Comparison of ENCODE assay signal across 11 cellular contexts in the genomic region with DNA sequence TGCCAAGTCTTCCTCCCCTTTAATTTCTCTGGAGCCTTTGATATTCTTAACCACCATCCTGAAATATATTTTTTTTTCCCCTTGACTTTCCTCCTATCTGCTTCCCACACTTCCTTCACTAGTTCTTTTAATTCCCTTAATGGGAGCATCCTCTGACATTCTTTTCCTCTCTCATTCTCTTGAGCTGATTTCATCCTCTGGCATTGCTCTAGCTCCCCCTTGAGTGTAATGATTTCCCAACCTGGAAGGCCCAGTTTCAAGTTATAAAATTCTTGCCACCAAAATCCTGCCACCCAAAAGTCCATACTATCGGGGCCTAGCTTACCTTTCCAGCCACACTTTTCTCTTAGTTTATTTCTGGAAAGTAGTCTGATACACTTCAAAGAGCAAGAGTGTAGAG. TPM values are rescaled to one million over a fixed set of nuclear protein-coding genes. Genes with fewer than 3 reads are reported as not detected.
DNase-seq lines count a peak whose midpoint lies in the region; ATAC-seq and TF ChIP-seq lines count a peak whose summit lies in the region.
"Had no signal": no experiment of that assay in that cellular context is flagged by ENCODE, and none has a peak within 500 bp of the region (broad histone marks: within the 10 kb centered on the region; RNA-seq: fewer than 3 reads in every experiment).

No MANE protein-coding gene starts in this region.

- DNase-seq in NCI-H1092 treated with DMSO at 0.1 percent for 48 hours (lab: John Stamatoyannopoulos, UW) (peak; percentile 1), NCI-H1092 (lab: John Stamatoyannopoulos, UW) (no peak), globus pallidus (ENCODE audit: low spot score) (peak; percentile 59), smooth muscle cell (lab: John Stamatoyannopoulos, UW; ENCODE audit: unreplicated experiment) (no peak)
- DNase-seq: stimulated activated CD8-positive, alpha-beta memory T cell treated with anti-CD3 and anti-CD28 coated beads, Interleukin-4, amount 100 ng/mL, for 48 hours had no signal

- 76% methylated on average over 1 of the region's 1 CpG for WGBS in smooth muscle cell (ENCODE audit: low lambda C conversion rate)

- ATAC-seq in SK-N-SH treated with all-trans-retinoic acid at 6 μM for 48 hours (peak; percentile 84), GM19452 (IDR thresholded peaks at IDR 0.05; ENCODE audit: unreplicated experiment) (no peak), HG03159 (IDR thresholded peaks at IDR 0.05; ENCODE audit: unreplicated experiment) (no peak), HG02885 (IDR thresholded peaks at IDR 0.05; ENCODE audit: poor library complexity, unreplicated experiment) (no peak)

- no peak overlapping the region for H3K27ac ChIP-seq in smooth muscle cell (ENCODE audit: low read depth)
- H3K27ac ChIP-seq: BLaER1 had no signal

- no peak overlapping the region for H3K4me2 ChIP-seq in smooth muscle cell
- H3K4me2 ChIP-seq: BLaER1 had no signal

- no peaks in the 10 kb centered on the region for H3F3A ChIP-seq in smooth muscle cell (ENCODE audit: low read depth)

- no peaks in the 10 kb centered on the region for H3K27me3 ChIP-seq in smooth muscle cell (ENCODE audit: low read depth)
- H3K27me3 ChIP-seq: BLaER1 had no signal

- H3K4me1 ChIP-seq in smooth muscle cell (ENCODE audit: low read depth), result peaks cover 12% of the 10 kb centered on the region
- H3K4me1 ChIP-seq: BLaER1 had no signal

- H3K4me3 ChIP-seq in smooth muscle cell, result no peak overlapping the region
- H3K4me3 ChIP-seq: BLaER1 had no signal

- H3K79me2 ChIP-seq in smooth muscle cell (ENCODE audit: low read depth), result no peaks in the 10 kb centered on the region

- H3K9ac ChIP-seq in smooth muscle cell (ENCODE audit: low read depth), result no peak overlapping the region
- H3K9ac ChIP-seq: BLaER1 had no signal

- H4K20me1 ChIP-seq in smooth muscle cell (ENCODE audit: low read depth), result no peaks in the 10 kb centered on the region
- H4K20me1 ChIP-seq: BLaER1 had no signal

- H3K36me3 ChIP-seq in smooth muscle cell (ENCODE audit: low read depth), result no peaks in the 10 kb centered on the region
- H3K36me3 ChIP-seq: BLaER1 had no signal

- H3K9me3 ChIP-seq in smooth muscle cell (replicated peaks; ENCODE audit: low read depth), result no peaks in the 10 kb centered on the region
- H3K9me3 ChIP-seq: BLaER1 had no signal

- no peak overlapping the region for H2AFZ ChIP-seq in smooth muscle cell (ENCODE audit: low read depth)

- peak; percentile 48 for TF ChIP-seq CTCF in smooth muscle cell (IDR thresholded peaks at IDR 0.05; ENCODE audit: borderline replicate concordance, insufficient read depth, poor library complexity, severe bottlenecking)

TF ChIP-seq in SK-N-SH treated with all-trans-retinoic acid at 6 μM for 48 hours, 23 proteins besides CTCF, POLR2A, EP300 and RAD21:
- TF ChIP-seq, protein P1, sequence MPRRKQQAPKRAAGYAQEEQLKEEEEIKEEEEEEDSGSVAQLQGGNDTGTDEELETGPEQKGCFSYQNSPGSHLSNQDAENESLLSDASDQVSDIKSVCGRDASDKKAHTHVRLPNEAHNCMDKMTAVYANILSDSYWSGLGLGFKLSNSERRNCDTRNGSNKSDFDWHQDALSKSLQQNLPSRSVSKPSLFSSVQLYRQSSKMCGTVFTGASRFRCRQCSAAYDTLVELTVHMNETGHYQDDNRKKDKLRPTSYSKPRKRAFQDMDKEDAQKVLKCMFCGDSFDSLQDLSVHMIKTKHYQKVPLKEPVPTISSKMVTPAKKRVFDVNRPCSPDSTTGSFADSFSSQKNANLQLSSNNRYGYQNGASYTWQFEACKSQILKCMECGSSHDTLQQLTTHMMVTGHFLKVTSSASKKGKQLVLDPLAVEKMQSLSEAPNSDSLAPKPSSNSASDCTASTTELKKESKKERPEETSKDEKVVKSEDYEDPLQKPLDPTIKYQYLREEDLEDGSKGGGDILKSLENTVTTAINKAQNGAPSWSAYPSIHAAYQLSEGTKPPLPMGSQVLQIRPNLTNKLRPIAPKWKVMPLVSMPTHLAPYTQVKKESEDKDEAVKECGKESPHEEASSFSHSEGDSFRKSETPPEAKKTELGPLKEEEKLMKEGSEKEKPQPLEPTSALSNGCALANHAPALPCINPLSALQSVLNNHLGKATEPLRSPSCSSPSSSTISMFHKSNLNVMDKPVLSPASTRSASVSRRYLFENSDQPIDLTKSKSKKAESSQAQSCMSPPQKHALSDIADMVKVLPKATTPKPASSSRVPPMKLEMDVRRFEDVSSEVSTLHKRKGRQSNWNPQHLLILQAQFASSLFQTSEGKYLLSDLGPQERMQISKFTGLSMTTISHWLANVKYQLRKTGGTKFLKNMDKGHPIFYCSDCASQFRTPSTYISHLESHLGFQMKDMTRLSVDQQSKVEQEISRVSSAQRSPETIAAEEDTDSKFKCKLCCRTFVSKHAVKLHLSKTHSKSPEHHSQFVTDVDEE (CRISPR knock-in tag; IDR thresholded peaks at IDR 0.05), result no peak

RNA-seq across cellular contexts. Expression of a gene that starts 39.5 kb away (rescaled TPM):
- 1.7 TPM in 1 of 2 replicates, not detected in the other for total RNA-seq in smooth muscle cell
- polyA plus RNA-seq in smooth muscle cell, result not detected in 2 replicates
- total RNA-seq: NCI-H460 had no signal

Comparison
In these comparisons a context has a peak if more than half of its experiments do, and no peak if none do; other contexts are left out.
1. DNase-seq: peak in NCI-H1092 treated with DMSO at 0.1 percent for 48 hours (single experiment) and globus pallidus (single experiment); none in NCI-H1092 (single experiment) and smooth muscle cell (single experiment).